Comparison of ENCODE assay signal across 15 cellular contexts in genomic region chr1:21677168-21677567, GRCh38. TPM values are rescaled to one million over a fixed set of nuclear protein-coding genes. Genes with fewer than 3 reads are reported as not detected.
A peak's percentile ranks its signal among the peaks of the same experiment; 100 is the strongest.
DNase-seq lines count a peak whose midpoint lies in the region; ATAC-seq, FAIRE-seq and TF ChIP-seq lines count a peak whose summit lies in the region.
"Had no signal": no experiment of that assay in that cellular context is flagged by ENCODE, and none has a peak within 500 bp of the region (broad histone marks: within the 10 kb centered on the region; RNA-seq: fewer than 3 reads in every experiment).

No MANE protein-coding gene starts in this region.

- no peak overlapping the region for H2BK120ac ChIP-seq in neuronal stem cell (ENCODE audit: low read depth, low read length)

- no peak overlapping the region for H2BK5ac ChIP-seq in neuronal stem cell (ENCODE audit: low read length)

- H3K27me3 Mint-ChIP-seq in activated T-cell treated with anti-CD3 and anti-CD28 coated beads, Interleukin-2, amount 50 U/mL, for 24 hours: no peaks in the 10 kb centered on the region
- no peaks in the 10 kb centered on the region for H3K27me3 Mint-ChIP-seq in activated T-cell treated with anti-CD3 and anti-CD28 coated beads, Interleukin-2, amount 50 U/mL, for 4 hours (ENCODE audit: low read depth)
- H3K27me3 Mint-ChIP-seq in T-helper 2 cell treated with Interferon-gamma antibody and Interleukin-4, amounts not matched to agents 5 μg/mL and 100 μg/mL, for 36 hours (ENCODE audit: low read depth): no peaks in the 10 kb centered on the region

- peaks cover 53% of the 10 kb centered on the region for H3K36me3 ChIP-seq in K562 (ENCODE audit: control insufficient read depth, insufficient read depth, low read length)
- peaks cover 0 to 49% (median 7%) of the 10 kb centered on the region in 4 donors for H3K36me3 ChIP-seq in sigmoid colon
- H3K36me3 ChIP-seq in neuronal stem cell (replicated peaks in 1 of 2; ENCODE audit: control insufficient read depth in 2 of 2, insufficient read depth in 2 of 2, low read length in 2 of 2): peaks cover 3 to 52% of the 10 kb centered on the region in 2 donors

- H3K79me2 ChIP-seq in K562 (ENCODE audit: control insufficient read depth, insufficient read depth, low read length): no peaks in the 10 kb centered on the region

- no peak overlapping the region for H2AFZ ChIP-seq in K562 (ENCODE audit: low read depth, low read length)
- no peak overlapping the region for H2AFZ ChIP-seq in neuronal stem cell (ENCODE audit: low read length)
- H2AFZ ChIP-seq: GM23338 had no signal

- H3K27me3 ChIP-seq in K562 (ENCODE audit: control insufficient read depth in 2 of 2, insufficient read depth in 2 of 2, low read length in 2 of 2) (no peaks in the 10 kb centered on the region), sigmoid colon (no peaks in the 10 kb centered on the region), neuronal stem cell (ENCODE audit: control insufficient read depth in 3 of 3, insufficient read depth in 3 of 3, low read depth in 1 of 3, low read length in 3 of 3) (no peaks in the 10 kb centered on the region)

- no peak for FAIRE-seq in K562 (lab: Jason Lieb, UNC)
- FAIRE-seq: GM12878, GM18507 had no signal

- in situ Hi-C loops in K562 (cut with MboI): no loop called here

- no peak overlapping the region for H3K4me3 Mint-ChIP-seq in activated T-cell treated with anti-CD3 and anti-CD28 coated beads, Interleukin-2, amount 50 U/mL, for 24 hours
- H3K4me3 Mint-ChIP-seq in activated T-cell treated with anti-CD3 and anti-CD28 coated beads, Interleukin-2, amount 50 U/mL, for 4 hours: no peak overlapping the region
- no peak overlapping the region for H3K4me3 Mint-ChIP-seq in T-helper 2 cell treated with Interferon-gamma antibody and Interleukin-4, amounts not matched to agents 5 μg/mL and 100 μg/mL, for 36 hours
- no peak overlapping the region for H3K4me3 Mint-ChIP-seq in stimulated activated effector memory CD8-positive, alpha-beta T cell treated with anti-CD3 and anti-CD28 coated beads, Interleukin-12 subunit alpha, Interleukin-12 subunit beta, amount 100 ng/mL, for 72 hours
- H3K4me3 Mint-ChIP-seq: GM23338, HFFc6 had no signal

- no peak overlapping the region for H4K91ac ChIP-seq in neuronal stem cell (ENCODE audit: low read depth, low read length, poor library complexity)

- H2BK15ac ChIP-seq in neuronal stem cell (ENCODE audit: low read length): no peak overlapping the region

- ATAC-seq in activated T-cell treated with anti-CD3 and anti-CD28 coated beads, Interleukin-2, amount 50 U/mL, for 4 hours: no peak
- ATAC-seq in K562 (no peak), GM18517 (IDR thresholded peaks at IDR 0.05; ENCODE audit: unreplicated experiment) (no peak)
- ATAC-seq in stimulated activated effector memory CD8-positive, alpha-beta T cell treated with anti-CD3 and anti-CD28 coated beads, Interleukin-12 subunit alpha, Interleukin-12 subunit beta, amount 100 ng/mL, for 72 hours: no peak
- ATAC-seq: GM12878, GM23338 had no signal

- TF ChIP-seq POLR2A in K562 (conservative IDR thresholded peaks at IDR 0.05) (no peak), sigmoid colon (IDR thresholded peaks at IDR 0.05) (no peak)

- POLR2A ChIA-PET in K562 (lab: Yijun Ruan, JAX): interaction anchor here (0.6 to 1.6 kb wide), 5 partner anchors 10 to 1836 kb away, joined by 3 to 10 read pairs (median 4); no protein-coding TSS in a partner anchor

- peak overlapping the region; percentile 50 for H3K27ac Mint-ChIP-seq in activated T-cell treated with anti-CD3 and anti-CD28 coated beads, Interleukin-2, amount 50 U/mL, for 24 hours
- H3K27ac Mint-ChIP-seq in T-helper 2 cell treated with Interferon-gamma antibody and Interleukin-4, amounts not matched to agents 5 μg/mL and 100 μg/mL, for 36 hours: no peak overlapping the region
- H3K27ac Mint-ChIP-seq in stimulated activated effector memory CD8-positive, alpha-beta T cell treated with anti-CD3 and anti-CD28 coated beads, Interleukin-12 subunit alpha, Interleukin-12 subunit beta, amount 100 ng/mL, for 72 hours: no peak overlapping the region
- H3K27ac Mint-ChIP-seq: GM23338, HFFc6 had no signal

- H3K4me1 Mint-ChIP-seq in activated T-cell treated with anti-CD3 and anti-CD28 coated beads, Interleukin-2, amount 50 U/mL, for 24 hours (ENCODE audit: low read depth): peaks cover 2% of the 10 kb centered on the region
- no peaks in the 10 kb centered on the region for H3K4me1 Mint-ChIP-seq in activated T-cell treated with anti-CD3 and anti-CD28 coated beads, Interleukin-2, amount 50 U/mL, for 4 hours (ENCODE audit: low read depth)
- H3K4me1 Mint-ChIP-seq in T-helper 2 cell treated with Interferon-gamma antibody and Interleukin-4, amounts not matched to agents 5 μg/mL and 100 μg/mL, for 36 hours (ENCODE audit: low read depth): peaks cover 2% of the 10 kb centered on the region
- H3K4me1 Mint-ChIP-seq in stimulated activated effector memory CD8-positive, alpha-beta T cell treated with anti-CD3 and anti-CD28 coated beads, Interleukin-12 subunit alpha, Interleukin-12 subunit beta, amount 100 ng/mL, for 72 hours: peaks cover 3% of the 10 kb centered on the region

- H3K4me3 ChIP-seq in K562 (no peak overlapping the region), sigmoid colon (no peak overlapping the region), neuronal stem cell (ENCODE audit: low read length in 2 of 2) (no peak overlapping the region)
- H3K4me3 ChIP-seq: GM12878, GM23338, HAP-1 had no signal

- H3K9me3 Mint-ChIP-seq in activated T-cell treated with anti-CD3 and anti-CD28 coated beads, Interleukin-2, amount 50 U/mL, for 24 hours: no peaks in the 10 kb centered on the region
- H3K9me3 Mint-ChIP-seq in activated T-cell treated with anti-CD3 and anti-CD28 coated beads, Interleukin-2, amount 50 U/mL, for 4 hours: no peaks in the 10 kb centered on the region
- H3K9me3 Mint-ChIP-seq in T-helper 2 cell treated with Interferon-gamma antibody and Interleukin-4, amounts not matched to agents 5 μg/mL and 100 μg/mL, for 36 hours: no peaks in the 10 kb centered on the region
- no peaks in the 10 kb centered on the region for H3K9me3 Mint-ChIP-seq in stimulated activated effector memory CD8-positive, alpha-beta T cell treated with anti-CD3 and anti-CD28 coated beads, Interleukin-12 subunit alpha, Interleukin-12 subunit beta, amount 100 ng/mL, for 72 hours
- H3K9me3 Mint-ChIP-seq: GM23338, HFFc6 had no signal

- H3K4me1 ChIP-seq in K562 (replicated peaks in 1 of 2; ENCODE audit: control insufficient read depth in 2 of 2, insufficient read depth in 2 of 2, low read length in 2 of 2) (peaks cover 32 to 46% of the 10 kb centered on the region in 2 experiments), sigmoid colon (peaks cover 0 to 19% (median 18%) of the 10 kb centered on the region in 4 donors), neuronal stem cell (ENCODE audit: control insufficient read depth in 2 of 2, insufficient read depth in 1 of 2, low read depth in 1 of 2, low read length in 2 of 2) (no peaks in the 10 kb centered on the region)
- H3K4me1 ChIP-seq: HAP-1 had no signal

- 78% methylated on average over 6 of the region's 6 CpGs for WGBS in K562 (ENCODE audit: insufficient coverage, low coverage, missing lambda C conversion rate)
- 93 to 94% methylated on average over 6 of the region's 6 CpGs for WGBS in sigmoid colon, 2 donors
- WGBS in neuronal stem cell (ENCODE audit: extremely low coverage in 2 of 2, insufficient read length in 2 of 2, insufficient replicate concordance in 1 of 2), 2 donors: no CpG with 5 or more reads among the region's 6 CpGs

- no peaks in the 10 kb centered on the region for H4K20me1 ChIP-seq in K562 (replicated peaks; ENCODE audit: control insufficient read depth, insufficient read depth, low read length)

- H3K9ac ChIP-seq in K562 (ENCODE audit: insufficient read depth in 1 of 2, low read depth in 2 of 2, low read length in 2 of 2): peak overlapping the region in 1 of 2 experiments; percentile 47; a peak in 1 of 4 replicates
- H3K9ac ChIP-seq in neuronal stem cell (ENCODE audit: low read depth, low read length, poor library complexity): no peak overlapping the region

- no TSS peak for BruUV-seq in K562 (replicated peaks; lab: Mats Ljungman, UMichigan)

- H2BK12ac ChIP-seq in neuronal stem cell (ENCODE audit: low read length): no peak overlapping the region

- no peaks in the 10 kb centered on the region for H3K9me1 ChIP-seq in K562 (ENCODE audit: control insufficient read depth, insufficient read depth, low read length)

- H3K18ac ChIP-seq in neuronal stem cell (ENCODE audit: low read length): no peak overlapping the region

- no peak for TF ChIP-seq RAD21 in K562 (CRISPR knock-in tag; conservative IDR thresholded peaks at IDR 0.05 in 1 of 2, IDR thresholded peaks at IDR 0.05 in 1 of 2)

- no peak overlapping the region for H2AK5ac ChIP-seq in neuronal stem cell (ENCODE audit: low read depth, low read length)

- peaks cover 46% of the 10 kb centered on the region for H3K36me3 Mint-ChIP-seq in activated T-cell treated with anti-CD3 and anti-CD28 coated beads, Interleukin-2, amount 50 U/mL, for 24 hours (ENCODE audit: low read depth)
- H3K36me3 Mint-ChIP-seq in activated T-cell treated with anti-CD3 and anti-CD28 coated beads, Interleukin-2, amount 50 U/mL, for 4 hours (ENCODE audit: insufficient read depth): peaks cover 13% of the 10 kb centered on the region
- H3K36me3 Mint-ChIP-seq in T-helper 2 cell treated with Interferon-gamma antibody and Interleukin-4, amounts not matched to agents 5 μg/mL and 100 μg/mL, for 36 hours (ENCODE audit: low read depth): peaks cover 19% of the 10 kb centered on the region
- H3K36me3 Mint-ChIP-seq in stimulated activated effector memory CD8-positive, alpha-beta T cell treated with anti-CD3 and anti-CD28 coated beads, Interleukin-12 subunit alpha, Interleukin-12 subunit beta, amount 100 ng/mL, for 72 hours: peaks cover 69% of the 10 kb centered on the region

- CTCF ChIA-PET in K562 (lab: Yijun Ruan, JAX; ENCODE audit: low intra/inter-chr PET ratio): no interaction called here

- no peak overlapping the region for H4K8ac ChIP-seq in neuronal stem cell (ENCODE audit: low read depth, low read length)

- no peak overlapping the region for H3K14ac ChIP-seq in neuronal stem cell (ENCODE audit: low read length)

- intact Hi-C loops in K562 (cut with micrococcal nuclease): no loop called here
- intact Hi-C loops in sigmoid colon (cut with DNase I): no loop called here

- H3K9me3 ChIP-seq in K562 (replicated peaks; ENCODE audit: control insufficient read depth, insufficient read depth, low read depth, low read length): no peaks in the 10 kb centered on the region
- H3K9me3 ChIP-seq in sigmoid colon: no peaks in the 10 kb centered on the region
- H3K9me3 ChIP-seq in neuronal stem cell (replicated peaks in 1 of 2; ENCODE audit: control insufficient read depth in 2 of 2, insufficient read depth in 1 of 2, low read depth in 1 of 2, low read length in 2 of 2): no peaks in the 10 kb centered on the region
- H3K9me3 ChIP-seq: HAP-1 had no signal

- TF ChIP-seq CTCF in K562 (IDR thresholded peaks at IDR 0.05 in 2 of 3, conservative IDR thresholded peaks at IDR 0.05 in 1 of 3; ENCODE audit: insufficient read depth in 2 of 3, low read depth in 1 of 3, low read length in 3 of 3) (no peak), sigmoid colon (IDR thresholded peaks at IDR 0.05) (no peak)

- no peak for TF ChIP-seq EP300 in K562 (IDR thresholded peaks at IDR 0.05; ENCODE audit: low read length)
- no peak for TF ChIP-seq EP300 in sigmoid colon (IDR thresholded peaks at IDR 0.05)

- no peak overlapping the region for H3K23ac ChIP-seq in neuronal stem cell (ENCODE audit: low read depth, low read length, poor library complexity)

- H3K27ac ChIP-seq in K562 (ENCODE audit: extremely low read depth, low read depth, low read length) (peak overlapping the region; percentile 62; the same call in 2 of the 3 replicates), sigmoid colon (no peak overlapping the region), neuronal stem cell (replicated peaks; ENCODE audit: low read length) (no peak overlapping the region)
- H3K27ac ChIP-seq: 22Rv1 had no signal

- DNase-seq in activated T-cell treated with anti-CD3 and anti-CD28 coated beads, Interleukin-2, amount 50 U/mL, for 24 hours: no peak
- DNase-seq in activated T-cell treated with anti-CD3 and anti-CD28 coated beads, Interleukin-2, amount 50 U/mL, for 4 hours: no peak
- DNase-seq in K562 (ENCODE audit: extremely low read depth in 1 of 4, low spot score in 3 of 4) (peak in 1 of 4 experiments; percentile 8), sigmoid colon (peak; percentile 47), neuronal stem cell (ENCODE audit: low spot score) (no peak)
- DNase-seq in T-helper 2 cell treated with Interferon-gamma antibody and Interleukin-4, amounts not matched to agents 5 μg/mL and 100 μg/mL, for 36 hours (ENCODE audit: low spot score): no peak
- no peak for DNase-seq in stimulated activated effector memory CD8-positive, alpha-beta T cell treated with anti-CD3 and anti-CD28 coated beads, Interleukin-12 subunit alpha, Interleukin-12 subunit beta, amount 100 ng/mL, for 72 hours (ENCODE audit: low spot score in 2 of 2)
- DNase-seq: DMS79, HFFc6 had no signal

- H3K4me2 ChIP-seq in K562 (ENCODE audit: insufficient read depth, low read length) (no peak overlapping the region), neuronal stem cell (ENCODE audit: insufficient read depth, low read length, poor library complexity, severe bottlenecking) (no peak overlapping the region)
- H3K4me2 ChIP-seq: GM23338 had no signal

- no peaks in the 10 kb centered on the region for H3K79me1 ChIP-seq in neuronal stem cell (ENCODE audit: low read depth, low read length)

- no peak overlapping the region for H3K4ac ChIP-seq in neuronal stem cell (ENCODE audit: low read length)

RNA-seq across cellular contexts. Expression of gene RAP1GAP, which starts 8.0 kb away (rescaled TPM):
- 1 to 10 TPM in 2 of 3 donors, under 1 TPM in 1; 0.46 to 1.4 (median 1.2) TPM for total RNA-seq in activated T-cell treated with anti-CD3 and anti-CD28 coated beads, Interleukin-2, amount 50 U/mL, for 4 hours
- 41.9 and 97.0 TPM in 2 replicates for total RNA-seq in K562 (2011; cell fraction: chromatin; rRNA removed; ENCODE audit: low replicate concordance)
- 41.8 and 44.9 TPM in 2 replicates for total RNA-seq in K562 (2011; cell fraction: nucleolus; rRNA removed)
- 34.0 and 35.7 TPM in 2 replicates for total RNA-seq in K562 (2011; cell fraction: nucleoplasm; rRNA removed)
- total RNA-seq in K562 (2014; rRNA removed) (19.2 and 28.0 TPM in 2 replicates), K562 (2014; rRNA removed; fragmentation: Illumina TruSeq; extraction: Trizol) (7.0 and 7.3 TPM in 2 replicates), K562 (2015; rRNA removed; fragmentation: Illumina TruSeq; extraction: Trizol) (9.5 and 9.7 TPM in 2 replicates), K562 (2021) (30.2 and 31.0 TPM in 2 replicates), sigmoid colon (under 1 TPM in 3 of 4 donors, not detected in 1; 0.33 to 0.71 (median 0.54) TPM)
- polyA plus RNA-seq in K562 (2011; rRNA removed) (30.2 and 36.0 TPM in 2 replicates), K562 (2014; fragmentation: Illumina TruSeq; extraction: Trizol) (23.5 and 26.5 TPM in 2 replicates), K562 (2014; fragmentation: Nextera tagmentation; extraction: Ambion mirVana) (under 1 TPM; 0.29 to 0.51 TPM), K562 (2014; rRNA removed) (21.7 and 22.3 TPM in 2 replicates), sigmoid colon (10 to 100 TPM; 24.3 to 47.4 (median 43.9) TPM)
- polyA plus RNA-seq in K562 (2011; cell fraction: cytosol; rRNA removed): 27.3 and 36.3 TPM in 2 replicates
- polyA plus RNA-seq in K562 (2011; cell fraction: nucleus; rRNA removed): 68.0 and 110 TPM in 2 replicates
- polyA plus RNA-seq in K562 (2012): 23.3 and 41.5 TPM in 2 replicates
- polyA minus RNA-seq in K562 (2011; rRNA and poly(A)+ RNA removed): 25.4 and 27.5 TPM in 2 replicates
- 22.4 and 26.1 TPM in 2 replicates for polyA minus RNA-seq in K562 (2011; cell fraction: cytosol; rRNA and poly(A)+ RNA removed)
- polyA minus RNA-seq in K562 (2011; cell fraction: nucleus; rRNA and poly(A)+ RNA removed): 26.9 and 27.0 TPM in 2 replicates
- 3.2 TPM for polyA plus RNA-seq in neuronal stem cell (2013, experiment 1 of 2)
- 3.1 TPM for polyA plus RNA-seq in neuronal stem cell (2013, experiment 2 of 2)
